Comparison of ENCODE assay signal across 1 cellular context in genomic region chr15:90240856-90241255, GRCh38.
TF ChIP-seq lines count a peak whose summit lies in the region.

No MANE protein-coding gene starts in this region.

TF ChIP-seq in H1, 55 proteins besides CTCF, POLR2A, EP300 and RAD21:
- TF ChIP-seq CBX8 (IDR thresholded peaks at IDR 0.05; ENCODE audit: borderline replicate concordance, low read depth, low read length) (no peak), TCF12 (IDR thresholded peaks at IDR 0.05; ENCODE audit: low read depth, low read length) (no peak), POLR2AphosphoS5 (IDR thresholded peaks at IDR 0.05; ENCODE audit: low read depth, low read length) (no peak), CHD7 (IDR thresholded peaks at IDR 0.05; ENCODE audit: insufficient replicate concordance, low read length) (no peak), ASH2L (IDR thresholded peaks at IDR 0.05; ENCODE audit: low read length) (no peak), SUZ12 (IDR thresholded peaks at IDR 0.05; ENCODE audit: low read length) (no peak), TAF7 (optimal IDR thresholded peaks at IDR 0.05; ENCODE audit: borderline replicate concordance, low read depth, low read length) (no peak), SP1 (IDR thresholded peaks at IDR 0.05; ENCODE audit: low read depth, low read length) (no peak), CEBPB (IDR thresholded peaks at IDR 0.05; ENCODE audit: low read depth, low read length) (no peak), BRCA1 (IDR thresholded peaks at IDR 0.05; ENCODE audit: low read depth, low read length) (no peak), CREB1 (IDR thresholded peaks at IDR 0.05) (no peak), TBP (IDR thresholded peaks at IDR 0.05; ENCODE audit: low read depth, low read length) (no peak), USF2 (IDR thresholded peaks at IDR 0.05; ENCODE audit: low read length) (no peak), JUND (IDR thresholded peaks at IDR 0.05; ENCODE audit: low read length) (no peak), RFX5 (IDR thresholded peaks at IDR 0.05; ENCODE audit: borderline replicate concordance, low read depth, low read length) (no peak), NRF1 (IDR thresholded peaks at IDR 0.05; ENCODE audit: low read depth, low read length) (no peak), NANOG (IDR thresholded peaks at IDR 0.05; ENCODE audit: insufficient read depth, low read depth, low read length, poor library complexity, severe bottlenecking) (no peak)
